In genomic region chr3:116254535-116254934, GRCh38 we compare ENCODE assay signal across 14 cellular contexts.
"Had no signal": no experiment of that assay in that cellular context is flagged by ENCODE, and none has a peak within 500 bp of the region (broad histone marks: within the 10 kb centered on the region; RNA-seq: fewer than 3 reads in every experiment).

No MANE protein-coding gene starts in this region.

- H3K36me3 Mint-ChIP-seq: natural killer cell had no signal

- H3K9me3 ChIP-seq: SJSA1, spleen, vagina had no signal

- H3K4me3 ChIP-seq: cardiac muscle cell, dorsolateral prefrontal cortex, SJSA1, spleen, vagina had no signal

- H3K36me3 ChIP-seq: cardiac muscle cell, SJSA1, spleen, vagina had no signal

- H3K27me3 ChIP-seq: cardiac muscle cell, dorsolateral prefrontal cortex, foreskin keratinocyte, SJSA1, spleen, vagina had no signal

- H3K4me3 Mint-ChIP-seq: activated naive CD4-positive, alpha-beta T cell treated with anti-CD3 and anti-CD28 coated beads for 36 hours; activated T-helper 17 cell treated with anti-CD3 and anti-CD28 coated beads, Interleukin-2, amount 50 U/mL, for 72 hours; endodermal cell; natural killer cell had no signal

- H3K4me1 ChIP-seq: foreskin keratinocyte, spleen had no signal

- H3K27ac ChIP-seq: cardiac muscle cell, dorsolateral prefrontal cortex, foreskin keratinocyte, SJSA1, spleen, vagina had no signal

- H3K9me3 Mint-ChIP-seq: activated naive CD4-positive, alpha-beta T cell treated with anti-CD3 and anti-CD28 coated beads for 36 hours; activated T-helper 17 cell treated with anti-CD3 and anti-CD28 coated beads, Interleukin-2, amount 50 U/mL, for 72 hours; endodermal cell had no signal

- DNase-seq: activated naive CD4-positive, alpha-beta T cell treated with anti-CD3 and anti-CD28 coated beads for 36 hours; activated T-cell treated with anti-CD3 and anti-CD28 coated beads for 4 hours; dorsolateral prefrontal cortex; endodermal cell; foreskin keratinocyte; natural killer cell; posterior cingulate gyrus; spleen; stimulated activated CD4-positive, alpha-beta T cell treated with anti-CD3 and anti-CD28 coated beads, Interleukin-1b, Interleukin-23, amount 100 ng/mL, for 48 hours; SW 1271 had no signal

- H3K27me3 Mint-ChIP-seq: activated T-helper 17 cell treated with anti-CD3 and anti-CD28 coated beads, Interleukin-2, amount 50 U/mL, for 72 hours had no signal

- H3K27ac Mint-ChIP-seq: activated naive CD4-positive, alpha-beta T cell treated with anti-CD3 and anti-CD28 coated beads for 36 hours; activated T-helper 17 cell treated with anti-CD3 and anti-CD28 coated beads, Interleukin-2, amount 50 U/mL, for 72 hours; endodermal cell; natural killer cell had no signal

- H3K4me1 Mint-ChIP-seq: activated T-helper 17 cell treated with anti-CD3 and anti-CD28 coated beads, Interleukin-2, amount 50 U/mL, for 72 hours; natural killer cell had no signal

- ATAC-seq: activated T-helper 17 cell treated with anti-CD3 and anti-CD28 coated beads, Interleukin-2, amount 50 U/mL, for 72 hours; foreskin keratinocyte; natural killer cell had no signal
